Comparison of ENCODE assay signal across 12 cellular contexts in the genomic region with DNA sequence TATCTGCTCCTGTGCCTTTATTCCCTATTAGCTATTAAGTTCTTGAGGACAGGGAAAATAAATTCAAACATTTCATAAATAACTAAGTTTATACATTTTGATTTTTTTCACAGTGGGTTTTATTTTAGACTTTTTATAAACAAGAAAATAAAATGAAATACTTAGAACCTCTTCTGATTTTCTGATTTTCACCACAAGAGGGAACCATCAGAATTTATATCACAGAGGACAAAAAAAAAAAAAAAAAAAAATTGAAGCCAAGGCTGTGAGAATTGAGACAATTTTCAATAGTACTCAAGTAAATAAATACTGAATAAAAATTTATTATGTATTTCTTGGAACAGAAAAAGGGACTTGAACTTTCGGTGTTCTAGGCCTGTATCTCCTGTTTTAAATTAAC.
A peak's percentile ranks its signal among the peaks of the same experiment; 100 is the strongest.
DNase-seq lines count a peak whose midpoint lies in the region; TF ChIP-seq lines count a peak whose summit lies in the region.
"Had no signal": no experiment of that assay in that cellular context is flagged by ENCODE, and none has a peak within 500 bp of the region (broad histone marks: within the 10 kb centered on the region; RNA-seq: fewer than 3 reads in every experiment).

No MANE protein-coding gene starts in this region.

- no peak overlapping the region for H2AFZ ChIP-seq in osteoblast (ENCODE audit: low read length)

- H3K4me3 ChIP-seq in NT2/D1 (ENCODE audit: insufficient read length, low read depth) (no peak overlapping the region), dorsolateral prefrontal cortex (no peak overlapping the region), osteoblast (ENCODE audit: insufficient read depth, low read length) (no peak overlapping the region)
- H3K4me3 ChIP-seq: heart left ventricle, spleen had no signal

- H3K79me2 ChIP-seq in osteoblast (ENCODE audit: insufficient read depth, low read length), result no peaks in the 10 kb centered on the region

- no peaks in the 10 kb centered on the region for H4K20me1 ChIP-seq in osteoblast (ENCODE audit: insufficient read depth, low read length)

- peak; percentile 30 for DNase-seq in HT-29 (ENCODE audit: low spot score)
- peak; percentile 5 for DNase-seq in NT2/D1 (ENCODE audit: low read depth, low spot score)
- DNase-seq in dorsolateral prefrontal cortex, result no peak
- no peak for DNase-seq in osteoblast (ENCODE audit: insufficient read length, low spot score, missing footprints)
- no peak for DNase-seq in amygdala (lab: John Stamatoyannopoulos, UW)
- no peak for DNase-seq in activated CD4-positive, alpha-beta T cell treated with anti-CD3 and anti-CD28 coated beads, Interleukin-2, amount 10 ng/mL, durations not matched to agents 24 days and 14 days
- no peak for DNase-seq in NCI-H226
- DNase-seq: CD8-positive, alpha-beta T cell; heart left ventricle; NCI-H1694 treated with DMSO at 0.1 percent for 48 hours; spleen had no signal

- intact Hi-C loops in dorsolateral prefrontal cortex (cut with DNase I), result no loop called here
- intact Hi-C loops in activated CD4-positive, alpha-beta T cell treated with anti-CD3 and anti-CD28 coated beads, Interleukin-2, amount 10 ng/mL, durations not matched to agents 24 days and 14 days (cut with micrococcal nuclease), result no loop called here

- no peak overlapping the region for H3K27ac Mint-ChIP-seq in activated CD4-positive, alpha-beta T cell treated with anti-CD3 and anti-CD28 coated beads, Interleukin-2, amount 10 ng/mL, durations not matched to agents 24 days and 14 days
- H3K27ac Mint-ChIP-seq: activated T-helper 1 cell treated with anti-CD3 and anti-CD28 coated beads, Interleukin-12 subunit alpha, Interleukin-12 subunit beta, Interleukin-2, Interleukin-4 antibody, amounts not matched to agents 30 ng/mL and 10 ng/mL and 1 ng/mL, durations not matched to agents 14 hours and 24 hours and 36 hours; CD8-positive, alpha-beta T cell had no signal

- H3K4me2 ChIP-seq in osteoblast (ENCODE audit: insufficient read depth, low read length), result no peak overlapping the region

- peak in 55 of 56 donors; percentile 12 to 71 (median 46) for TF ChIP-seq CTCF in dorsolateral prefrontal cortex (IDR thresholded peaks at IDR 0.05 in 54 of 56, conservative IDR thresholded peaks at IDR 0.05 in 2 of 56; ENCODE audit: low read depth in 1 of 56, partially characterized antibody in 56 of 56)
- TF ChIP-seq CTCF in osteoblast (IDR thresholded peaks at IDR 0.05; ENCODE audit: extremely low read depth, low read depth, low read length), result peak; percentile 17

- no peaks in the 10 kb centered on the region for H3K4me1 Mint-ChIP-seq in activated CD4-positive, alpha-beta T cell treated with anti-CD3 and anti-CD28 coated beads, Interleukin-2, amount 10 ng/mL, durations not matched to agents 24 days and 14 days

- no peaks in the 10 kb centered on the region for H3K9me3 Mint-ChIP-seq in activated CD4-positive, alpha-beta T cell treated with anti-CD3 and anti-CD28 coated beads, Interleukin-2, amount 10 ng/mL, durations not matched to agents 24 days and 14 days

- H3K9ac ChIP-seq in NT2/D1 (ENCODE audit: insufficient read length, low read depth), result no peak overlapping the region

- H3K4me1 ChIP-seq in NT2/D1 (ENCODE audit: insufficient read depth, insufficient read length) (no peaks in the 10 kb centered on the region), osteoblast (ENCODE audit: insufficient read depth, low read length) (no peaks in the 10 kb centered on the region)
- H3K4me1 ChIP-seq: heart left ventricle, spleen had no signal

- H3K9me3 ChIP-seq in NT2/D1 (ENCODE audit: insufficient read depth, low read length), result no peaks in the 10 kb centered on the region
- no peaks in the 10 kb centered on the region for H3K9me3 ChIP-seq in osteoblast (ENCODE audit: low read depth, low read length)

- H3K27ac ChIP-seq in dorsolateral prefrontal cortex, result no peak overlapping the region
- H3K27ac ChIP-seq in osteoblast (ENCODE audit: low read depth, low read length), result no peak overlapping the region
- H3K27ac ChIP-seq: heart left ventricle, spleen had no signal

- H3K36me3 ChIP-seq in NT2/D1 (ENCODE audit: insufficient read depth, insufficient read length, low read length) (no peaks in the 10 kb centered on the region), osteoblast (ENCODE audit: insufficient read depth, low read length) (no peaks in the 10 kb centered on the region)
- H3K36me3 ChIP-seq: heart left ventricle, spleen had no signal

- H3K27me3 ChIP-seq in NT2/D1 (ENCODE audit: insufficient read depth, insufficient read length) (no peaks in the 10 kb centered on the region), dorsolateral prefrontal cortex (peaks cover 0 to 38% (median 8%) of the 10 kb centered on the region in 45 donors), osteoblast (ENCODE audit: insufficient read depth, low read length) (no peaks in the 10 kb centered on the region)
- H3K27me3 ChIP-seq: heart left ventricle, spleen had no signal

- no peaks in the 10 kb centered on the region for H3K36me3 Mint-ChIP-seq in activated CD4-positive, alpha-beta T cell treated with anti-CD3 and anti-CD28 coated beads, Interleukin-2, amount 10 ng/mL, durations not matched to agents 24 days and 14 days (ENCODE audit: low read depth)
- H3K36me3 Mint-ChIP-seq: CD8-positive, alpha-beta T cell had no signal

- no peaks in the 10 kb centered on the region for H3K27me3 Mint-ChIP-seq in activated CD4-positive, alpha-beta T cell treated with anti-CD3 and anti-CD28 coated beads, Interleukin-2, amount 10 ng/mL, durations not matched to agents 24 days and 14 days

- H3K4me3 Mint-ChIP-seq in activated CD4-positive, alpha-beta T cell treated with anti-CD3 and anti-CD28 coated beads, Interleukin-2, amount 10 ng/mL, durations not matched to agents 24 days and 14 days, result no peak overlapping the region
- H3K4me3 Mint-ChIP-seq: activated T-helper 1 cell treated with anti-CD3 and anti-CD28 coated beads, Interleukin-12 subunit alpha, Interleukin-12 subunit beta, Interleukin-2, Interleukin-4 antibody, amounts not matched to agents 30 ng/mL and 10 ng/mL and 1 ng/mL, durations not matched to agents 14 hours and 24 hours and 36 hours; CD8-positive, alpha-beta T cell had no signal

Comparison
In these comparisons a context has a peak if more than half of its experiments do, and no peak if none do; other contexts are left out.
1. DNase-seq: peak in HT-29 (single experiment) and NT2/D1 (single experiment); none in dorsolateral prefrontal cortex (0 of 10), osteoblast (single experiment), amygdala (0 of 56), activated CD4-positive, alpha-beta T cell treated with anti-CD3 and anti-CD28 coated beads, Interleukin-2, amount 10 ng/mL, durations not matched to agents 24 days and 14 days (single experiment) and NCI-H226 (single experiment).